Comparison of ENCODE assay signal across 7 cellular contexts in genomic region chr15:20497781-20498180, GRCh38. TPM values are rescaled to one million over a fixed set of nuclear protein-coding genes. Genes with fewer than 3 reads are reported as not detected.
"Had no signal": no experiment of that assay in that cellular context is flagged by ENCODE, and none has a peak within 500 bp of the region (broad histone marks: within the 10 kb centered on the region; RNA-seq: fewer than 3 reads in every experiment).

No MANE protein-coding gene starts in this region.

RNA-seq across cellular contexts. Expression of gene GOLGA6L6, which starts 43.8 kb away (rescaled TPM):
- total RNA-seq: activated CD4-positive, alpha-beta memory T cell treated with anti-CD3 and anti-CD28 coated beads for 36 hours; activated CD4-positive, alpha-beta T cell treated with anti-CD3 and anti-CD28 coated beads, Interleukin-2, amount 10 ng/mL, durations not matched to agents 7 days and 5 days; activated naive CD4-positive, alpha-beta T cell treated with anti-CD3 and anti-CD28 coated beads, Interleukin-2, amount 50 U/mL, for 72 hours; activated T-cell treated with anti-CD3 and anti-CD28 coated beads, Interleukin-2, amount 50 U/mL, for 4 hours; cardiac septum; Peyer's patch; T-helper 2 cell treated with Interferon-gamma antibody and Interleukin-4, amounts not matched to agents 100 ng/mL and 5 ng/mL, for 36 hours had no signal
